8 cellular contexts compared by ENCODE assay signal in genomic region chr1:70221241-70222077, GRCh38. TPM values are rescaled to one million over a fixed set of nuclear protein-coding genes. Genes with fewer than 3 reads are reported as not detected.
DNase-seq lines count a peak whose midpoint lies in the region; ATAC-seq and TF ChIP-seq lines count a peak whose summit lies in the region.

Gene SRSF11 (plus strand): TSS chr1:70221380. CDS start chr1:70221637, 257 bp downstream.

- peak within 1 kb of the TSS; percentile 87 for H2AFZ ChIP-seq in OCI-LY7 (ENCODE audit: low read length)

- CTCF ChIA-PET in OCI-LY7 (lab: Charles Lee; ENCODE audit: unreplicated experiment) = no interaction called here

- no peaks in the 10 kb centered on the region for H3K9me3 ChIP-seq in OCI-LY7 (ENCODE audit: low read length)

- BruUV-seq in OCI-LY7 (replicated peaks; lab: Mats Ljungman, UMichigan) = no TSS peak

- peaks cover 96% of the 10 kb centered on the region for H3K79me2 ChIP-seq in OCI-LY7 (ENCODE audit: insufficient read depth, low read depth, low read length)

- peaks cover 64% of the 10 kb centered on the region for H3K36me3 ChIP-seq in OCI-LY7 (ENCODE audit: insufficient read depth, low read length)

- H3K27ac ChIP-seq in OCI-LY7 (ENCODE audit: low read depth, low read length, poor library complexity, severe bottlenecking) (peak within 1 kb of the TSS; percentile 92), epithelial cell of prostate (peak within 1 kb of the TSS; percentile 94)

- no peaks in the 10 kb centered on the region for H3K9me2 ChIP-seq in OCI-LY7 (ENCODE audit: insufficient read depth, low read length)

- DNase-seq in DMS 273 treated with DMSO at 0.1 percent for 48 hours (lab: John Stamatoyannopoulos, UW) = peak; percentile 80
- DNase-seq in HuH-7.5 (ENCODE audit: low spot score) = peak; percentile 65
- DNase-seq in OCI-LY7 (ENCODE audit: low spot score) = peak; percentile 95
- DNase-seq in activated T-cell treated with anti-CD3 and anti-CD28 coated beads for 4 hours = peak; percentile 97
- DNase-seq in epithelial cell of prostate (ENCODE audit: low read depth, low spot score) = peak; percentile 58
- DNase-seq in mucosa of gallbladder (ENCODE audit: low spot score) = peak; percentile 98
- DNase-seq in stimulated activated CD8-positive, alpha-beta memory T cell treated with anti-CD3 and anti-CD28 coated beads, Interleukin-4, amount 100 ng/mL, for 4 hours (ENCODE audit: low read depth in 2 of 2, low spot score in 1 of 2) = peak; percentile 93 to 94

- ATAC-seq in GM21526 (IDR thresholded peaks at IDR 0.05; ENCODE audit: low FRiP score, unreplicated experiment) = peak; percentile 90

- H4K20me1 ChIP-seq in OCI-LY7 (ENCODE audit: insufficient read depth, low read length) = peaks cover 29% of the 10 kb centered on the region

- peak; percentile 33; the same call in 1 of the 2 replicates for TF ChIP-seq CTCF in OCI-LY7 (conservative IDR thresholded peaks at IDR 0.05; ENCODE audit: low read length)

- POLR2A ChIA-PET in OCI-LY7 (lab: Charles Lee) = interaction anchor here (0.7 to 5.1 kb wide), 12 partner anchors 11 to 189 kb away, joined by 3 to 92 read pairs (median 3); partner anchors contain the start of genes ANKRD13C, CTH and LRRC40

- peak within 1 kb of the TSS; percentile 90 for H3K4me3 ChIP-seq in OCI-LY7 (ENCODE audit: low read depth, low read length, poor library complexity, severe bottlenecking)

- peak within 1 kb of the TSS; percentile 82 for H3K4me2 ChIP-seq in OCI-LY7 (ENCODE audit: low read length)

- intact Hi-C loops in OCI-LY7 (cut with micrococcal nuclease; ENCODE audit: unreplicated experiment) = loop anchor here (1.0 kb wide), 2 partner anchors 16 to 133 kb away; partner anchors contain the start of genes ANKRD13C and LRRC40

- H3K4me1 ChIP-seq in OCI-LY7 (ENCODE audit: insufficient read depth, low read length, poor library complexity, severe bottlenecking) = peaks cover 53% of the 10 kb centered on the region

RNA-seq across cellular contexts. Expression of gene SRSF11, which starts in this region (rescaled TPM):
- total RNA-seq in OCI-LY7 (2014; rRNA removed; shearing (Covaris generic)) = 165 and 198 TPM in 2 replicates
- total RNA-seq in OCI-LY7 (2022) = 245 and 265 TPM in 2 replicates
- total RNA-seq in mucosa of gallbladder = 127 TPM

Comparison
In these comparisons a context has a peak if more than half of its experiments do, and no peak if none do; other contexts are left out.
1. Peak in every context shown above with its lines: DNase-seq, ATAC-seq, H3K4me3 ChIP-seq and H3K27ac ChIP-seq.